In genomic region chr5:9456435-9457042, GRCh38 we compare ENCODE assay signal across 1 cellular context.
TF ChIP-seq lines count a peak whose summit lies in the region.

No MANE protein-coding gene starts in this region.

TF ChIP-seq in WTC11, 78 proteins besides CTCF, POLR2A, EP300 and RAD21 (continued from another document):
- no peak for TF ChIP-seq ZNF512 (CRISPR knock-in tag; IDR thresholded peaks at IDR 0.05; ENCODE audit: borderline replicate concordance)
- TF ChIP-seq, protein P1, sequence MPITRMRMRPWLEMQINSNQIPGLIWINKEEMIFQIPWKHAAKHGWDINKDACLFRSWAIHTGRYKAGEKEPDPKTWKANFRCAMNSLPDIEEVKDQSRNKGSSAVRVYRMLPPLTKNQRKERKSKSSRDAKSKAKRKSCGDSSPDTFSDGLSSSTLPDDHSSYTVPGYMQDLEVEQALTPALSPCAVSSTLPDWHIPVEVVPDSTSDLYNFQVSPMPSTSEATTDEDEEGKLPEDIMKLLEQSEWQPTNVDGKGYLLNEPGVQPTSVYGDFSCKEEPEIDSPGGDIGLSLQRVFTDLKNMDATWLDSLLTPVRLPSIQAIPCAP (CRISPR knock-in tag; IDR thresholded peaks at IDR 0.05) = no peak
